ENCODE assay signal across 17 cellular contexts in genomic region chr10:78968960-78969359, GRCh38.
"Had no signal": no experiment of that assay in that cellular context is flagged by ENCODE, and none has a peak within 500 bp of the region (broad histone marks: within the 10 kb centered on the region; RNA-seq: fewer than 3 reads in every experiment).

No MANE protein-coding gene starts in this region.

- H3K36me3 Mint-ChIP-seq: activated CD8-positive, alpha-beta memory T cell treated with anti-CD3 and anti-CD28 coated beads, Interleukin-2, amount 10 ng/mL, durations not matched to agents 7 days and 5 days; activated naive CD8-positive, alpha-beta T cell treated with anti-CD3 and anti-CD28 coated beads, Interleukin-2, amount 10 ng/mL, durations not matched to agents 7 days and 5 days; mesothelial cell of epicardium; natural killer cell treated with Interleukin-12 subunit alpha and Interleukin-12 subunit beta and Interleukin-15 and Interleukin-18, amount 100 ng/mL, for 72 hours; T-cell; WTC11 had no signal

- ATAC-seq: activated CD8-positive, alpha-beta memory T cell treated with anti-CD3 and anti-CD28 coated beads, Interleukin-2, amount 10 ng/mL, durations not matched to agents 7 days and 5 days; body of pancreas; gastrocnemius medialis; lower lobe of right lung; natural killer cell treated with Interleukin-12 subunit alpha and Interleukin-12 subunit beta and Interleukin-15 and Interleukin-18, amount 100 ng/mL, for 72 hours; T-cell; WTC11 had no signal

- H3K27me3 Mint-ChIP-seq: activated CD4-positive, alpha-beta memory T cell treated with anti-CD3 and anti-CD28 coated beads, Interleukin-2, amount 10 ng/mL, durations not matched to agents 7 days and 5 days; activated CD8-positive, alpha-beta memory T cell treated with anti-CD3 and anti-CD28 coated beads, Interleukin-2, amount 10 ng/mL, durations not matched to agents 7 days and 5 days; activated naive CD8-positive, alpha-beta T cell treated with anti-CD3 and anti-CD28 coated beads, Interleukin-2, amount 10 ng/mL, durations not matched to agents 7 days and 5 days; T-cell had no signal

- DNase-seq: activated CD4-positive, alpha-beta memory T cell treated with anti-CD3 and anti-CD28 coated beads, Interleukin-2, amount 10 ng/mL, durations not matched to agents 7 days and 5 days; activated CD4-positive, alpha-beta T cell treated with anti-CD3 and anti-CD28 coated beads for 4 hours; activated CD8-positive, alpha-beta memory T cell treated with anti-CD3 and anti-CD28 coated beads, Interleukin-2, amount 10 ng/mL, durations not matched to agents 7 days and 5 days; activated naive CD4-positive, alpha-beta T cell treated with Interleukin-2 at 50 U/mL for 16 hours; activated naive CD8-positive, alpha-beta T cell treated with anti-CD3 and anti-CD28 coated beads, Interleukin-2, amount 10 ng/mL, durations not matched to agents 7 days and 5 days; amygdala; body of pancreas; caudate nucleus; dorsolateral prefrontal cortex; gastrocnemius medialis; lower lobe of right lung; T-cell; transverse colon had no signal

- H3K9me3 Mint-ChIP-seq: activated CD4-positive, alpha-beta memory T cell treated with anti-CD3 and anti-CD28 coated beads, Interleukin-2, amount 10 ng/mL, durations not matched to agents 7 days and 5 days; activated naive CD8-positive, alpha-beta T cell treated with anti-CD3 and anti-CD28 coated beads, Interleukin-2, amount 10 ng/mL, durations not matched to agents 7 days and 5 days; mesothelial cell of epicardium; natural killer cell treated with Interleukin-12 subunit alpha and Interleukin-12 subunit beta and Interleukin-15 and Interleukin-18, amount 100 ng/mL, for 72 hours; stimulated activated naive CD8-positive, alpha-beta T cell treated with anti-CD3 and anti-CD28 coated beads, Interleukin-15, Interleukin-2, amounts not matched to agents 100 ng/mL and 50 ng/mL, for 24 hours; T-cell; WTC11 had no signal

- H3K4me3 Mint-ChIP-seq: activated CD4-positive, alpha-beta memory T cell treated with anti-CD3 and anti-CD28 coated beads, Interleukin-2, amount 10 ng/mL, durations not matched to agents 7 days and 5 days; activated CD8-positive, alpha-beta memory T cell treated with anti-CD3 and anti-CD28 coated beads, Interleukin-2, amount 10 ng/mL, durations not matched to agents 7 days and 5 days; activated naive CD8-positive, alpha-beta T cell treated with anti-CD3 and anti-CD28 coated beads, Interleukin-2, amount 10 ng/mL, durations not matched to agents 7 days and 5 days; mesothelial cell of epicardium; natural killer cell treated with Interleukin-12 subunit alpha and Interleukin-12 subunit beta and Interleukin-15 and Interleukin-18, amount 100 ng/mL, for 72 hours; stimulated activated naive CD8-positive, alpha-beta T cell treated with anti-CD3 and anti-CD28 coated beads, Interleukin-15, Interleukin-2, amounts not matched to agents 100 ng/mL and 50 ng/mL, for 24 hours; T-cell; WTC11 had no signal

- H3K27ac Mint-ChIP-seq: activated CD4-positive, alpha-beta memory T cell treated with anti-CD3 and anti-CD28 coated beads, Interleukin-2, amount 10 ng/mL, durations not matched to agents 7 days and 5 days; activated CD8-positive, alpha-beta memory T cell treated with anti-CD3 and anti-CD28 coated beads, Interleukin-2, amount 10 ng/mL, durations not matched to agents 7 days and 5 days; activated naive CD8-positive, alpha-beta T cell treated with anti-CD3 and anti-CD28 coated beads, Interleukin-2, amount 10 ng/mL, durations not matched to agents 7 days and 5 days; mesothelial cell of epicardium; natural killer cell treated with Interleukin-12 subunit alpha and Interleukin-12 subunit beta and Interleukin-15 and Interleukin-18, amount 100 ng/mL, for 72 hours; stimulated activated naive CD8-positive, alpha-beta T cell treated with anti-CD3 and anti-CD28 coated beads, Interleukin-15, Interleukin-2, amounts not matched to agents 100 ng/mL and 50 ng/mL, for 24 hours; T-cell; WTC11 had no signal
